In the genomic region with DNA sequence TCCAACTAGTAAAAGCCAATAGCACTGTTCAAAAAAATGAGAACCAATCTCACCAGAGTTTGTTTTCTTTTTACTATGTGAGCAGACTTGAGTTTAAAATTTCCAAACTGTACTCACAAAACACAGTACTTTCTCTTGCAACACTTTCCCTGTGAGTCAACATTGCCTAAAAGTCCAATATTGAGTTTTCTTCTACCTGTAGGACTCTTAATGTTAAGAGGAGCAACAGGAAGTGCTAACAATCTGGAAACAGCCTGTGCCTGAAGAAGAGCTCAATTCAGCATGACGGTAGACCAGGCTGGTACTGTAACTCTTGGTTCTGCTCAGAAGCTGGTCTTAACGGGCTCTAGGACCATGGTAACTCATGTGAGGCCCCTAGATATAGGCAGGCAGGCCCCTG, we compare ENCODE assay signal across 11 cellular contexts.
A peak's percentile ranks its signal among the peaks of the same experiment; 100 is the strongest.
DNase-seq lines count a peak whose midpoint lies in the region; ATAC-seq and TF ChIP-seq lines count a peak whose summit lies in the region.
"Had no signal": no experiment of that assay in that cellular context is flagged by ENCODE, and none has a peak within 500 bp of the region (broad histone marks: within the 10 kb centered on the region; RNA-seq: fewer than 3 reads in every experiment).

No MANE protein-coding gene starts in this region.

- 0 out of 2 replicates have a peak overlapping the region, but pooled peaks have one; percentile 11 for H3K4me2 ChIP-seq in SK-N-SH

- DNase-seq in SK-N-SH, result no peak
- peak; percentile 76 for DNase-seq in NOMO-1 treated with DMSO at 0.1 percent for 48 hours (lab: John Stamatoyannopoulos, UW; ENCODE audit: unreplicated experiment)
- peak; percentile 74 for DNase-seq in epithelial cell of esophagus (ENCODE audit: low read depth)
- DNase-seq in psoas muscle, result no peak
- no peak for DNase-seq in NCI-H446 treated with DMSO at 0.1 percent for 48 hours (lab: John Stamatoyannopoulos, UW)
- no peak for DNase-seq in posterior vena cava (ENCODE audit: low spot score)
- DNase-seq: NCI-H748 treated with DMSO at 0.1 percent for 48 hours, right cardiac atrium had no signal

- H3F3A ChIP-seq in SK-N-SH (replicated peaks; ENCODE audit: insufficient read depth), result peaks cover 46% of the 10 kb centered on the region

- peaks cover 100% of the 10 kb centered on the region for H3K79me2 ChIP-seq in SK-N-SH (ENCODE audit: insufficient read depth)

- no peak overlapping the region for H2AFZ ChIP-seq in SK-N-SH (ENCODE audit: low read depth)

- peaks cover 20 to 73% of the 10 kb centered on the region in 2 experiments for H3K4me1 ChIP-seq in SK-N-SH (ENCODE audit: control insufficient read depth in 1 of 2, insufficient read depth in 2 of 2, low read depth in 1 of 2, low read length in 1 of 2)
- H3K4me1 ChIP-seq in psoas muscle, result peaks cover 72% of the 10 kb centered on the region

- WGBS in SK-N-SH (ENCODE audit: low lambda C conversion rate), result 100% methylated on average over 2 of the region's 2 CpGs
- 51 to 63% (median 51%) methylated on average over 2 of the region's 2 CpGs for WGBS in psoas muscle, 3 donors

- no peak overlapping the region for H3K9ac ChIP-seq in SK-N-SH

- TF ChIP-seq RAD21 in SK-N-SH (IDR thresholded peaks at IDR 0.05; ENCODE audit: low read length), result no peak

- no peak for TF ChIP-seq EP300 in SK-N-SH (IDR thresholded peaks at IDR 0.05; ENCODE audit: borderline replicate concordance in 1 of 2, low read depth in 1 of 2, low read length in 1 of 2)

- H3K36me3 ChIP-seq in SK-N-SH (replicated peaks in 1 of 2; ENCODE audit: control insufficient read depth in 1 of 2, insufficient read depth in 2 of 2, low read length in 1 of 2), result no peaks in the 10 kb centered on the region
- H3K36me3 ChIP-seq in psoas muscle (ENCODE audit: insufficient read depth in 1 of 2, low read depth in 1 of 2), result no peaks in the 10 kb centered on the region
- H3K36me3 ChIP-seq: cardiac muscle cell had no signal

- ATAC-seq in SK-N-SH treated with all-trans-retinoic acid at 6 μM for 48 hours, result no peak
- peak in 2 of 4 donors; percentile 30 to 41 for ATAC-seq in psoas muscle
- no peak for ATAC-seq in GM21737 (IDR thresholded peaks at IDR 0.05; ENCODE audit: unreplicated experiment)
- ATAC-seq: right cardiac atrium had no signal

- TF ChIP-seq CTCF in SK-N-SH (IDR thresholded peaks at IDR 0.05) (no peak), epithelial cell of esophagus (IDR thresholded peaks at IDR 0.05; ENCODE audit: insufficient read depth, low read depth, low read length, missing control alignments) (peak; percentile 2), psoas muscle (IDR thresholded peaks at IDR 0.05) (no peak)

- H4K20me1 ChIP-seq in SK-N-SH (ENCODE audit: insufficient read depth), result peaks cover 97% of the 10 kb centered on the region

- H3K4me3 ChIP-seq in SK-N-SH (ENCODE audit: low read depth in 2 of 2, low read length in 1 of 2) (no peak overlapping the region), epithelial cell of esophagus (ENCODE audit: low read length) (no peak overlapping the region), psoas muscle (no peak overlapping the region)
- H3K4me3 ChIP-seq: cardiac muscle cell had no signal

- H3K27ac ChIP-seq in SK-N-SH (ENCODE audit: low read depth in 2 of 2, low read length in 1 of 2) (no peak overlapping the region), psoas muscle (peak overlapping the region; percentile 38)
- H3K27ac ChIP-seq: cardiac muscle cell had no signal

- no peaks in the 10 kb centered on the region for H3K9me2 ChIP-seq in SK-N-SH

- H3K9me3 ChIP-seq in SK-N-SH, result no peaks in the 10 kb centered on the region
- no peaks in the 10 kb centered on the region for H3K9me3 ChIP-seq in psoas muscle

- CTCF ChIA-PET in SK-N-SH (lab: Yijun Ruan, JAX), result interaction anchor here (1.1 kb wide), 1 partner anchor 103 kb away, joined by 4 read pairs; no protein-coding TSS in a partner anchor

- intact Hi-C loops in psoas muscle (cut with DNase I) (loop anchor here in 1 of 2 donors (10.0 kb wide), 1 partner anchor 472 kb away; no protein-coding TSS in a partner anchor), posterior vena cava (cut with DNase I) (no loop called here)

- H3K27me3 ChIP-seq in SK-N-SH (ENCODE audit: insufficient read depth), result no peaks in the 10 kb centered on the region
- no peaks in the 10 kb centered on the region for H3K27me3 ChIP-seq in psoas muscle (ENCODE audit: insufficient read depth in 3 of 3, low read length in 2 of 3)
- H3K27me3 ChIP-seq: cardiac muscle cell had no signal

- POLR2A ChIA-PET in SK-N-SH (lab: Yijun Ruan, JAX), result no interaction called here

TF ChIP-seq in SK-N-SH, 30 proteins besides CTCF, POLR2A, EP300 and RAD21 (continues in another document):
- no peak for TF ChIP-seq SIN3A (IDR thresholded peaks at IDR 0.05; ENCODE audit: borderline replicate concordance, low read depth, low read length)
- TF ChIP-seq, protein P1, sequence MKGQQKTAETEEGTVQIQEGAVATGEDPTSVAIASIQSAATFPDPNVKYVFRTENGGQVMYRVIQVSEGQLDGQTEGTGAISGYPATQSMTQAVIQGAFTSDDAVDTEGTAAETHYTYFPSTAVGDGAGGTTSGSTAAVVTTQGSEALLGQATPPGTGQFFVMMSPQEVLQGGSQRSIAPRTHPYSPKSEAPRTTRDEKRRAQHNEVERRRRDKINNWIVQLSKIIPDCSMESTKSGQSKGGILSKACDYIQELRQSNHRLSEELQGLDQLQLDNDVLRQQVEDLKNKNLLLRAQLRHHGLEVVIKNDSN (IDR thresholded peaks at IDR 0.05; ENCODE audit: borderline replicate concordance, low read depth), result no peak
- TF ChIP-seq, protein P2, sequence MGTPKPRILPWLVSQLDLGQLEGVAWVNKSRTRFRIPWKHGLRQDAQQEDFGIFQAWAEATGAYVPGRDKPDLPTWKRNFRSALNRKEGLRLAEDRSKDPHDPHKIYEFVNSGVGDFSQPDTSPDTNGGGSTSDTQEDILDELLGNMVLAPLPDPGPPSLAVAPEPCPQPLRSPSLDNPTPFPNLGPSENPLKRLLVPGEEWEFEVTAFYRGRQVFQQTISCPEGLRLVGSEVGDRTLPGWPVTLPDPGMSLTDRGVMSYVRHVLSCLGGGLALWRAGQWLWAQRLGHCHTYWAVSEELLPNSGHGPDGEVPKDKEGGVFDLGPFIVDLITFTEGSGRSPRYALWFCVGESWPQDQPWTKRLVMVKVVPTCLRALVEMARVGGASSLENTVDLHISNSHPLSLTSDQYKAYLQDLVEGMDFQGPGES (IDR thresholded peaks at IDR 0.05; ENCODE audit: low read depth, low read length), result no peak
- TF ChIP-seq TEAD4 (IDR thresholded peaks at IDR 0.05; ENCODE audit: borderline replicate concordance, insufficient read depth), result no peak
- TF ChIP-seq POLR2AphosphoS5 (IDR thresholded peaks at IDR 0.05; ENCODE audit: low read depth, low read length), result no peak
- TF ChIP-seq TAF1 (IDR thresholded peaks at IDR 0.05; ENCODE audit: borderline replicate concordance, low read depth, low read length), result no peak
- no peak for TF ChIP-seq EZH2phosphoT487 (IDR thresholded peaks at IDR 0.05; ENCODE audit: borderline replicate concordance, low read depth)
- TF ChIP-seq RFX5 (IDR thresholded peaks at IDR 0.05; ENCODE audit: low read length), result no peak
- no peak for TF ChIP-seq NRF1 (IDR thresholded peaks at IDR 0.05; ENCODE audit: low read depth, low read length)
- TF ChIP-seq JUND (IDR thresholded peaks at IDR 0.05), result no peak

TF ChIP-seq in SK-N-SH treated with all-trans-retinoic acid at 6 μM for 48 hours, 23 proteins besides CTCF, POLR2A, EP300 and RAD21 (continues in another document):
- no peak for TF ChIP-seq ZFP3 (CRISPR knock-in tag; IDR thresholded peaks at IDR 0.05)
- TF ChIP-seq PPARA (CRISPR knock-in tag; IDR thresholded peaks at IDR 0.05; ENCODE audit: borderline replicate concordance), result no peak
- TF ChIP-seq ZFP30 (CRISPR knock-in tag; IDR thresholded peaks at IDR 0.05), result no peak
- no peak for TF ChIP-seq OSR1 (CRISPR knock-in tag; IDR thresholded peaks at IDR 0.05)
- TF ChIP-seq ISL1 (CRISPR knock-in tag; IDR thresholded peaks at IDR 0.05), result no peak
- no peak for TF ChIP-seq ESRRG (CRISPR knock-in tag; IDR thresholded peaks at IDR 0.05)
- TF ChIP-seq ZNF565 (CRISPR knock-in tag; conservative IDR thresholded peaks at IDR 0.05; ENCODE audit: low read depth), result no peak
- no peak for TF ChIP-seq ZC3H10 (CRISPR knock-in tag; IDR thresholded peaks at IDR 0.05)
- no peak for TF ChIP-seq BACH2 (CRISPR knock-in tag; IDR thresholded peaks at IDR 0.05; ENCODE audit: borderline replicate concordance)
- no peak for TF ChIP-seq SNAI2 (CRISPR knock-in tag; IDR thresholded peaks at IDR 0.05)
- TF ChIP-seq TCF4 (CRISPR knock-in tag; IDR thresholded peaks at IDR 0.05; ENCODE audit: borderline replicate concordance), result no peak
- no peak for TF ChIP-seq TOX (CRISPR knock-in tag; IDR thresholded peaks at IDR 0.05; ENCODE audit: borderline replicate concordance)
- TF ChIP-seq, protein P3, sequence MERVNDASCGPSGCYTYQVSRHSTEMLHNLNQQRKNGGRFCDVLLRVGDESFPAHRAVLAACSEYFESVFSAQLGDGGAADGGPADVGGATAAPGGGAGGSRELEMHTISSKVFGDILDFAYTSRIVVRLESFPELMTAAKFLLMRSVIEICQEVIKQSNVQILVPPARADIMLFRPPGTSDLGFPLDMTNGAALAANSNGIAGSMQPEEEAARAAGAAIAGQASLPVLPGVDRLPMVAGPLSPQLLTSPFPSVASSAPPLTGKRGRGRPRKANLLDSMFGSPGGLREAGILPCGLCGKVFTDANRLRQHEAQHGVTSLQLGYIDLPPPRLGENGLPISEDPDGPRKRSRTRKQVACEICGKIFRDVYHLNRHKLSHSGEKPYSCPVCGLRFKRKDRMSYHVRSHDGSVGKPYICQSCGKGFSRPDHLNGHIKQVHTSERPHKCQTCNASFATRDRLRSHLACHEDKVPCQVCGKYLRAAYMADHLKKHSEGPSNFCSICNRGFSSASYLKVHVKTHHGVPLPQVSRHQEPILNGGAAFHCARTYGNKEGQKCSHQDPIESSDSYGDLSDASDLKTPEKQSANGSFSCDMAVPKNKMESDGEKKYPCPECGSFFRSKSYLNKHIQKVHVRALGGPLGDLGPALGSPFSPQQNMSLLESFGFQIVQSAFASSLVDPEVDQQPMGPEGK (CRISPR knock-in tag; IDR thresholded peaks at IDR 0.05; ENCODE audit: borderline replicate concordance), result no peak
- TF ChIP-seq ZNF8 (CRISPR knock-in tag; IDR thresholded peaks at IDR 0.05), result no peak

Comparison
In these comparisons a context has a peak if more than half of its experiments do, and no peak if none do; other contexts are left out.
1. DNase-seq: peak in NOMO-1 treated with DMSO at 0.1 percent for 48 hours (single experiment) and epithelial cell of esophagus (single experiment); none in SK-N-SH (single experiment), psoas muscle (0 of 2), NCI-H446 treated with DMSO at 0.1 percent for 48 hours (single experiment) and posterior vena cava (single experiment).